10 cellular contexts compared by ENCODE assay signal in genomic region chr1:50251592-50252165, GRCh38.
A peak's percentile ranks its signal among the peaks of the same experiment; 100 is the strongest.
DNase-seq lines count a peak whose midpoint lies in the region; ATAC-seq and TF ChIP-seq lines count a peak whose summit lies in the region.
"Had no signal": no experiment of that assay in that cellular context is flagged by ENCODE, and none has a peak within 500 bp of the region (broad histone marks: within the 10 kb centered on the region; RNA-seq: fewer than 3 reads in every experiment).

No MANE protein-coding gene starts in this region.

- H3K27ac Mint-ChIP-seq in WTC11 = no peak overlapping the region
- H3K27ac Mint-ChIP-seq: CD4-positive, CD25-positive, alpha-beta regulatory T cell had no signal

- H3K4me1 Mint-ChIP-seq in WTC11 = peaks cover 11% of the 10 kb centered on the region
- H3K4me1 Mint-ChIP-seq: CD4-positive, CD25-positive, alpha-beta regulatory T cell had no signal

- no peaks in the 10 kb centered on the region for H3K9me3 Mint-ChIP-seq in WTC11
- H3K9me3 Mint-ChIP-seq: CD4-positive, CD25-positive, alpha-beta regulatory T cell had no signal

- POLR2A ChIA-PET in WTC11 (lab: Charles Lee) = no interaction called here

- peak overlapping the region; percentile 53 for H3K4me3 Mint-ChIP-seq in WTC11
- H3K4me3 Mint-ChIP-seq: CD4-positive, CD25-positive, alpha-beta regulatory T cell had no signal

- TF ChIP-seq CTCF in WTC11 (IDR thresholded peaks at IDR 0.05) = no peak

- no peaks in the 10 kb centered on the region for H3K36me3 Mint-ChIP-seq in WTC11
- H3K36me3 Mint-ChIP-seq: CD4-positive, CD25-positive, alpha-beta regulatory T cell had no signal

- CTCF ChIA-PET in WTC11 (lab: Charles Lee) = interaction anchor here (1.3 to 2.0 kb wide), 2 partner anchors 20 to 97 kb away, joined by 6 to 7 read pairs; no protein-coding TSS in a partner anchor

- ATAC-seq in GM21367 (IDR thresholded peaks at IDR 0.05; ENCODE audit: unreplicated experiment) (peak; percentile 79), HG03521 (IDR thresholded peaks at IDR 0.05; ENCODE audit: unreplicated experiment) (peak; percentile 56), WTC11 (peak; percentile 83)
- ATAC-seq: Panc1 had no signal

- peaks cover 6% of the 10 kb centered on the region for H3K27me3 Mint-ChIP-seq in WTC11 (ENCODE audit: low read depth)
- H3K27me3 Mint-ChIP-seq: CD4-positive, CD25-positive, alpha-beta regulatory T cell had no signal

- DNase-seq in COR-L47 (lab: John Stamatoyannopoulos, UW) (peak; percentile 75), WTC11 (ENCODE audit: low spot score) (peak; percentile 59), SKM-1 (lab: John Stamatoyannopoulos, UW; ENCODE audit: unreplicated experiment) (no peak), foreskin melanocyte (no peak), AG20443 (ENCODE audit: low spot score) (no peak)
- no peak for DNase-seq in activated CD4-positive, alpha-beta T cell treated with anti-CD3 and anti-CD28 coated beads, Interleukin-2, amount 50 U/mL, for 1 hour
- DNase-seq: CD4-positive, CD25-positive, alpha-beta regulatory T cell had no signal

TF ChIP-seq in WTC11, 78 proteins besides CTCF, POLR2A, EP300 and RAD21:
- TF ChIP-seq SOX15 (CRISPR knock-in tag; IDR thresholded peaks at IDR 0.05) (no peak), NR2C2 (CRISPR knock-in tag; IDR thresholded peaks at IDR 0.05) (no peak), AR (CRISPR knock-in tag; IDR thresholded peaks at IDR 0.05) (no peak), TEAD1 (CRISPR knock-in tag; IDR thresholded peaks at IDR 0.05) (no peak), ZNF263 (CRISPR knock-in tag; IDR thresholded peaks at IDR 0.05; ENCODE audit: low read depth) (no peak), ZNF416 (CRISPR knock-in tag; IDR thresholded peaks at IDR 0.05) (no peak), ZNF232 (CRISPR knock-in tag; IDR thresholded peaks at IDR 0.05) (no peak), NFE2L1 (CRISPR knock-in tag; IDR thresholded peaks at IDR 0.05) (no peak), ZNF671 (CRISPR knock-in tag; IDR thresholded peaks at IDR 0.05) (no peak), ESRRA (CRISPR knock-in tag; IDR thresholded peaks at IDR 0.05; ENCODE audit: borderline replicate concordance) (no peak)
- TF ChIP-seq, protein P1, sequence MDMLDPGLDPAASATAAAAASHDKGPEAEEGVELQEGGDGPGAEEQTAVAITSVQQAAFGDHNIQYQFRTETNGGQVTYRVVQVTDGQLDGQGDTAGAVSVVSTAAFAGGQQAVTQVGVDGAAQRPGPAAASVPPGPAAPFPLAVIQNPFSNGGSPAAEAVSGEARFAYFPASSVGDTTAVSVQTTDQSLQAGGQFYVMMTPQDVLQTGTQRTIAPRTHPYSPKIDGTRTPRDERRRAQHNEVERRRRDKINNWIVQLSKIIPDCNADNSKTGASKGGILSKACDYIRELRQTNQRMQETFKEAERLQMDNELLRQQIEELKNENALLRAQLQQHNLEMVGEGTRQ (CRISPR knock-in tag; IDR thresholded peaks at IDR 0.05) = no peak
- TF ChIP-seq, protein P2, sequence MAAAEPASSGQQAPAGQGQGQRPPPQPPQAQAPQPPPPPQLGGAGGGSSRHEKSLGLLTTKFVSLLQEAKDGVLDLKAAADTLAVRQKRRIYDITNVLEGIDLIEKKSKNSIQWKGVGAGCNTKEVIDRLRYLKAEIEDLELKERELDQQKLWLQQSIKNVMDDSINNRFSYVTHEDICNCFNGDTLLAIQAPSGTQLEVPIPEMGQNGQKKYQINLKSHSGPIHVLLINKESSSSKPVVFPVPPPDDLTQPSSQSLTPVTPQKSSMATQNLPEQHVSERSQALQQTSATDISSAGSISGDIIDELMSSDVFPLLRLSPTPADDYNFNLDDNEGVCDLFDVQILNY (CRISPR knock-in tag; IDR thresholded peaks at IDR 0.05) = no peak

Comparison
In these comparisons a context has a peak if more than half of its experiments do, and no peak if none do; other contexts are left out.
1. DNase-seq: peak in COR-L47 (single experiment) and WTC11 (single experiment); none in SKM-1 (single experiment), foreskin melanocyte (single experiment), AG20443 (single experiment) and activated CD4-positive, alpha-beta T cell treated with anti-CD3 and anti-CD28 coated beads, Interleukin-2, amount 50 U/mL, for 1 hour (single experiment).
2. Peak in every context shown above with its lines, with median percentiles within 50 percentile points of each other: ATAC-seq.